In the genomic region with DNA sequence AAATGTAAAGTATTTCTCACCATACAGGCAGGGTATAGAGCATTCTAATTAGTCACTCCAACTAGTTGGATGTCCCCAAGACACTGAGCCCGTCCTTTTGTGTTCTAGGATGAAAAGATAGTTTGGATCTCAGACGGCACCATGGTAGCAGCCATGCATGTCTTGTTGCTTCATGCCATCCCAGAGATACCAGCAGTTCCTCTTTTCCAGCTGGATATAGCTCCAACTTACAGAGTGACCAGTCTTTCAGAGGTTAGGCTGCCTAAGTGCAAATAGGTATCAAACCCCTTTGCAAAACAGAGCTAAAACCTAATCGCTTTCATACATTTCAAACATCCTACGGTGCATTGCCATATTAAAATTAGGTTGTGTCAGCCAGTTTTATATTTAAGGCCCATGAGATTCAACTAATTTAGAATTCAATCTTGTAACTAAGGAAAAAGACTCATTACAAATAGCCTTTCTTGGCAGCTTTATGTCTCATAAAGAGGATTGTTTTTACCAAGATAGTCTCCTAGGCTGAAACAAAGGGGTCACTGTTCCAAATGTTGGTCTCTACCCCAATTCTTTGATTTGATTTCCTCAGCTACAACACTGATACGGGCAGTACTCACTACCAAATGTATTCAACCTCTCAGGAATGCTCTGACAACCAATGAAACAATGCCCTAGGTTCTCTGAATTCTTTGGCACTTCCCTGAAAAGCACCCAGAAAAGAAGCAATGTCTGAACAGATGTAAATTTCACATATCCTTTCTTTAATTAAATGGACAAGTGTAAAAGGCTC, we compare ENCODE assay signal across 26 cellular contexts.
DNase-seq lines count a peak whose midpoint lies in the region; ATAC-seq, FAIRE-seq and TF ChIP-seq lines count a peak whose summit lies in the region.
"Had no signal": no experiment of that assay in that cellular context is flagged by ENCODE, and none has a peak within 500 bp of the region (broad histone marks: within the 10 kb centered on the region; RNA-seq: fewer than 3 reads in every experiment).

No MANE protein-coding gene starts in this region.

- H4K8ac ChIP-seq in mesenchymal stem cell (ENCODE audit: low read length) = no peak overlapping the region

- peak; percentile 34 for ATAC-seq in Right ventricle myocardium inferior
- ATAC-seq in K562 = no peak
- ATAC-seq: CD8-positive, alpha-beta T cell; HepG2 had no signal

- no peak overlapping the region for H2BK12ac ChIP-seq in mesenchymal stem cell (ENCODE audit: low read length in 2 of 2)

- no peak for TF ChIP-seq EP300 in K562 (IDR thresholded peaks at IDR 0.05; ENCODE audit: low read length)

- H3K9me3 ChIP-seq in left ventricle myocardium inferior (replicated peaks) = no peaks in the 10 kb centered on the region
- no peaks in the 10 kb centered on the region for H3K9me3 ChIP-seq in K562 (replicated peaks; ENCODE audit: control insufficient read depth, insufficient read depth, low read depth, low read length)
- H3K9me3 ChIP-seq in mesenchymal stem cell (ENCODE audit: control insufficient read depth, low read length) = no peaks in the 10 kb centered on the region

- no peak for FAIRE-seq in K562 (lab: Jason Lieb, UNC)
- FAIRE-seq: GM19239, HepG2 had no signal

- H3K14ac ChIP-seq in mesenchymal stem cell (ENCODE audit: low read length in 2 of 2) = no peak overlapping the region

- DNase-seq in Right ventricle myocardium inferior (ENCODE audit: missing footprints) (no peak), left ventricle myocardium inferior (no peak), K562 (ENCODE audit: extremely low read depth in 1 of 4, low spot score in 3 of 4) (no peak), mesenchymal stem cell (no peak), superior temporal gyrus (ENCODE audit: extremely low spot score) (peak; percentile 13), NCI-H2171 treated with DMSO at 0.1 percent for 48 hours (lab: John Stamatoyannopoulos, UW) (no peak), AG08396 (ENCODE audit: low spot score) (no peak), KBM-7 (no peak)
- DNase-seq: ACHN; C1 segment of cervical spinal cord; CD8-positive, alpha-beta T cell; DMS 273 treated with DMSO at 0.1 percent for 48 hours; DMS79 treated with DMSO at 0.1 percent for 48 hours; GF-D8; H7; MM.1S; NCI-H2081; NCI-H226; NCI-H510A; NCI-H69; SHP77 treated with DMSO at 0.1 percent for 48 hours had no signal

- no peaks in the 10 kb centered on the region for H3K9me1 ChIP-seq in K562 (ENCODE audit: control insufficient read depth, insufficient read depth, low read length)

- POLR2A ChIA-PET in K562 (lab: Yijun Ruan, JAX) = interaction anchor here (1.1 kb wide), 1 partner anchor 11 kb away, joined by 4 read pairs; no protein-coding TSS in a partner anchor

- no peak overlapping the region for H2BK120ac ChIP-seq in mesenchymal stem cell (ENCODE audit: low read depth, low read length)

- TF ChIP-seq POLR2A in K562 (conservative IDR thresholded peaks at IDR 0.05) = no peak

- no peak overlapping the region for H3K9ac ChIP-seq in K562 (ENCODE audit: insufficient read depth in 1 of 2, low read depth in 2 of 2, low read length in 2 of 2)
- H3K9ac ChIP-seq in mesenchymal stem cell (ENCODE audit: low read length) = peak overlapping the region; percentile 3

- CTCF ChIA-PET in K562 (lab: Yijun Ruan, JAX; ENCODE audit: low intra/inter-chr PET ratio) = no interaction called here

- no peak for TF ChIP-seq RAD21 in K562 (CRISPR knock-in tag; conservative IDR thresholded peaks at IDR 0.05 in 1 of 2, IDR thresholded peaks at IDR 0.05 in 1 of 2)

- H3K23ac ChIP-seq in mesenchymal stem cell (ENCODE audit: low read length in 2 of 2) = no peak overlapping the region

- no peaks in the 10 kb centered on the region for H3K79me1 ChIP-seq in mesenchymal stem cell (replicated peaks; ENCODE audit: low read length, poor library complexity, severe bottlenecking)

- H3K18ac ChIP-seq in mesenchymal stem cell (ENCODE audit: low read depth in 1 of 2, low read length in 2 of 2) = no peak overlapping the region

- H3K79me2 ChIP-seq in K562 (ENCODE audit: control insufficient read depth, insufficient read depth, low read length) = no peaks in the 10 kb centered on the region

- intact Hi-C loops in Right ventricle myocardium inferior (cut with DNase I) = no loop called here
- intact Hi-C loops in left ventricle myocardium inferior (cut with micrococcal nuclease) = no loop called here
- intact Hi-C loops in K562 (cut with micrococcal nuclease) = no loop called here

- no peak overlapping the region for H4K91ac ChIP-seq in mesenchymal stem cell (ENCODE audit: low read length)

- H3K36me3 ChIP-seq in left ventricle myocardium inferior (no peaks in the 10 kb centered on the region), K562 (ENCODE audit: control insufficient read depth, insufficient read depth, low read length) (no peaks in the 10 kb centered on the region), mesenchymal stem cell (ENCODE audit: control insufficient read depth in 1 of 2, insufficient read depth in 2 of 2, low read depth in 1 of 2, low read length in 2 of 2) (no peaks in the 10 kb centered on the region)

- H3K4ac ChIP-seq in mesenchymal stem cell (ENCODE audit: low read depth in 1 of 2, low read length in 2 of 2) = no peak overlapping the region

- H3K4me1 ChIP-seq in left ventricle myocardium inferior = no peaks in the 10 kb centered on the region
- H3K4me1 ChIP-seq in K562 (replicated peaks in 1 of 2; ENCODE audit: control insufficient read depth in 2 of 2, insufficient read depth in 2 of 2, low read length in 2 of 2) = no peaks in the 10 kb centered on the region
- no peaks in the 10 kb centered on the region for H3K4me1 ChIP-seq in mesenchymal stem cell (ENCODE audit: control insufficient read depth, insufficient read depth, low read depth, low read length)

- WGBS in K562 (ENCODE audit: insufficient coverage, low coverage, missing lambda C conversion rate) = under 1% methylated on average over 5 of the region's 5 CpGs
- WGBS in mesenchymal stem cell = 77% methylated on average over 4 of the region's 5 CpGs

- H2AFZ ChIP-seq in K562 (ENCODE audit: low read depth, low read length) (no peak overlapping the region), mesenchymal stem cell (ENCODE audit: low read depth, low read length) (no peak overlapping the region)

- H3K4me3 ChIP-seq in left ventricle myocardium inferior (no peak overlapping the region), K562 (no peak overlapping the region), mesenchymal stem cell (ENCODE audit: insufficient read depth in 1 of 2, low read depth in 1 of 2, low read length in 2 of 2) (no peak overlapping the region)
- H3K4me3 ChIP-seq: SK-N-MC had no signal

- H2BK5ac ChIP-seq in mesenchymal stem cell (ENCODE audit: low read depth, low read length, poor library complexity, severe bottlenecking) = no peak overlapping the region

- no peaks in the 10 kb centered on the region for H4K20me1 ChIP-seq in K562 (replicated peaks; ENCODE audit: control insufficient read depth, insufficient read depth, low read length)

- peaks cover 45% of the 10 kb centered on the region for H3K27me3 ChIP-seq in left ventricle myocardium inferior (ENCODE audit: low read depth)
- peaks cover 0 to 3% of the 10 kb centered on the region in 2 experiments; a peak in 1 of 5 replicates for H3K27me3 ChIP-seq in K562 (ENCODE audit: control insufficient read depth in 2 of 2, insufficient read depth in 2 of 2, low read length in 2 of 2)
- peaks cover 12 to 28% of the 10 kb centered on the region in 2 experiments for H3K27me3 ChIP-seq in mesenchymal stem cell (ENCODE audit: control insufficient read depth in 1 of 2, insufficient read depth in 1 of 2, low read length in 2 of 2)

- no peak overlapping the region for H3K27ac ChIP-seq in left ventricle myocardium inferior (replicated peaks)
- no peak overlapping the region for H3K27ac ChIP-seq in K562 (ENCODE audit: extremely low read depth, low read depth, low read length)
- no peak overlapping the region for H3K27ac ChIP-seq in mesenchymal stem cell (ENCODE audit: low read length, poor library complexity, severe bottlenecking)
- H3K27ac ChIP-seq: 22Rv1, RWPE1, SK-N-MC had no signal

- no peak overlapping the region for H3K4me2 ChIP-seq in K562 (ENCODE audit: insufficient read depth, low read length)
- no peak overlapping the region for H3K4me2 ChIP-seq in mesenchymal stem cell (ENCODE audit: low read length, poor library complexity, severe bottlenecking)

- BruUV-seq in K562 (replicated peaks; lab: Mats Ljungman, UMichigan) = no TSS peak

- no peak overlapping the region for H2AK5ac ChIP-seq in mesenchymal stem cell (ENCODE audit: low read length, severe bottlenecking)

- no peak overlapping the region for H2BK15ac ChIP-seq in mesenchymal stem cell (ENCODE audit: low read depth, poor library complexity, severe bottlenecking)

- in situ Hi-C loops in K562 (cut with MboI) (no loop called here), KBM-7 (cut with MboI; ENCODE audit: low pct_unique_long_range_greater_than_20kb, low sequenced_read_pairs) (no loop called here)

- TF ChIP-seq CTCF in left ventricle myocardium inferior (IDR thresholded peaks at IDR 0.05; ENCODE audit: borderline replicate concordance) = no peak
- TF ChIP-seq CTCF in K562 (IDR thresholded peaks at IDR 0.05 in 2 of 3, conservative IDR thresholded peaks at IDR 0.05 in 1 of 3; ENCODE audit: insufficient read depth in 2 of 3, low read depth in 1 of 3, low read length in 3 of 3) = no peak

TF ChIP-seq in K562, 482 proteins besides CTCF, POLR2A, EP300 and RAD21 (continues in another document):
- TF ChIP-seq SPI1 (IDR thresholded peaks at IDR 0.05; ENCODE audit: borderline replicate concordance, low read depth, low read length) = peak; percentile 85
- no peak for TF ChIP-seq PURB (CRISPR knock-in tag; IDR thresholded peaks at IDR 0.05; ENCODE audit: low read depth)
